In the genomic region with DNA sequence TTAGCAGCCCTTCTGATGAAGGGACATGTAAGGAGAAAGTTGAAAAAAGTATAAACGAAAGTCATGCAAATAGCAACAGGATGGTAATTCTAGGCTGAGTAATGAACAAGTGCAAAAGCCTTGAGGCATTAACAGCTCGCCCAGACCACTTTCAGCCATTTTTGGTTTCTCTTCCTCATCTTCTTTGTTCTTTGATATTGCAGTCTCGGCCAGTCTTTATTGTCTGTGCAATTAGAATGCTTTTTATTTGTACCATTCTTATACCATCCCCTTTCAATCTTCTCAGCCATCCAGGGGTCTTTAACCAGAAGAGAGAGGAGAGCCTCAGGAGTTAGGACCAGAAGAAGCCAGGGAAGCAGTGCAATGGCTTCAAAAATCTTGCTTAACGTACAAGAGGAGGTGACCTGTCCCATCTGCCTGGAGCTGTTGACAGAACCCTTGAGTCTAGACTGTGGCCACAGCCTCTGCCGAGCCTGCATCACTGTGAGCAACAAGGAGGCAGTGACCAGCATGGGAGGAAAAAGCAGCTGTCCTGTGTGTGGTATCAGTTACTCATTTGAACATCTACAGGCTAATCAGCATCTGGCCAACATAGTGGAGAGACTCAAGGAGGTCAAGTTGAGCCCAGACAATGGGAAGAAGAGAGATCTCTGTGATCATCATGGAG, we compare ENCODE assay signal across 1 cellular context.
TF ChIP-seq lines count a peak whose summit lies in the region.

No MANE protein-coding gene starts in this region.

TF ChIP-seq in GM12878, 131 proteins besides CTCF, POLR2A, EP300 and RAD21 (continues in another document):
- TF ChIP-seq TCF12 (IDR thresholded peaks at IDR 0.05; ENCODE audit: low read depth, low read length) (peak; percentile 67), YY1 (IDR thresholded peaks at IDR 0.05; ENCODE audit: low read depth, low read length) (peak; percentile 91), RCOR1 (conservative IDR thresholded peaks at IDR 0.05; ENCODE audit: low read depth, low read length) (0 out of 2 replicates have a peak, but pooled peaks have one; percentile 62), ZNF24 (IDR thresholded peaks at IDR 0.05) (peak; percentile 69), SMC3 (IDR thresholded peaks at IDR 0.05; ENCODE audit: borderline replicate concordance, low read length) (no peak), ZNF622 (IDR thresholded peaks at IDR 0.05) (no peak), TCF7 (IDR thresholded peaks at IDR 0.05; ENCODE audit: borderline replicate concordance) (peak; percentile 73), ZNF384 (IDR thresholded peaks at IDR 0.05; ENCODE audit: borderline replicate concordance, low read depth, low read length) (peak; percentile 41; the same call in 1 of the 2 replicates), DPF2 (IDR thresholded peaks at IDR 0.05) (peak; percentile 81; the same call in 1 of the 2 replicates), BACH1 (IDR thresholded peaks at IDR 0.05; ENCODE audit: borderline replicate concordance) (peak; percentile 8; the same call in 1 of the 2 replicates), BMI1 (IDR thresholded peaks at IDR 0.05; ENCODE audit: borderline replicate concordance) (no peak), TAF1 (IDR thresholded peaks at IDR 0.05; ENCODE audit: borderline replicate concordance, low read depth, low read length) (peak; percentile 63; the same call in 1 of the 2 replicates), RELA (IDR thresholded peaks at IDR 0.05; ENCODE audit: borderline replicate concordance, partially characterized antibody) (no peak), FOXM1 (IDR thresholded peaks at IDR 0.05; ENCODE audit: low read depth, low read length) (no peak), MTA2 (IDR thresholded peaks at IDR 0.05; ENCODE audit: low read depth) (peak; percentile 91), MEF2B (IDR thresholded peaks at IDR 0.05; ENCODE audit: partially characterized antibody, poor library complexity, severe bottlenecking) (peak; percentile 60), CBX5 (IDR thresholded peaks at IDR 0.05; ENCODE audit: low read depth) (peak; percentile 86; the same call in 1 of the 2 replicates), IRF4 (IDR thresholded peaks at IDR 0.05; ENCODE audit: low read depth, low read length) (peak; percentile 42; the same call in 1 of the 2 replicates), RBBP5 (conservative IDR thresholded peaks at IDR 0.05) (no peak), IKZF2 (IDR thresholded peaks at IDR 0.05) (peak; percentile 8 to 13; a peak in 2 of 4 replicates), ZSCAN29 (IDR thresholded peaks at IDR 0.05) (no peak), NFIC (IDR thresholded peaks at IDR 0.05; ENCODE audit: low read depth, low read length) (peak; percentile 56; the same call in 1 of the 2 replicates), HDAC6 (IDR thresholded peaks at IDR 0.05; ENCODE audit: unreplicated experiment) (no peak), NR2C1 (IDR thresholded peaks at IDR 0.05) (no peak), SUPT20H (IDR thresholded peaks at IDR 0.05; ENCODE audit: borderline replicate concordance, control insufficient read depth, low read depth, low read length) (no peak), ZBED1 (IDR thresholded peaks at IDR 0.05; ENCODE audit: borderline replicate concordance) (0 out of 2 replicates have a peak, but pooled peaks have one; percentile 31), SREBF1 (IDR thresholded peaks at IDR 0.05; ENCODE audit: low read length) (no peak), NR2F1 (conservative IDR thresholded peaks at IDR 0.05) (no peak), ATF7 (IDR thresholded peaks at IDR 0.05; ENCODE audit: low read depth) (peak; percentile 55; the same call in 1 of the 2 replicates), POU2F2 (IDR thresholded peaks at IDR 0.05; ENCODE audit: borderline replicate concordance, low read depth, low read length) (peak; percentile 87; the same call in 2 of the 3 replicates), CHD4 (IDR thresholded peaks at IDR 0.05) (no peak), BHLHE40 (IDR thresholded peaks at IDR 0.05; ENCODE audit: borderline replicate concordance in 1 of 2, low read depth in 2 of 2, low read length in 1 of 2) (peak; percentile 21 to 31; a peak in 1 of 4 replicates), FOXK2 (IDR thresholded peaks at IDR 0.05) (no peak), NBN (IDR thresholded peaks at IDR 0.05) (peak; percentile 81), SIN3A (IDR thresholded peaks at IDR 0.05; ENCODE audit: low read depth, low read length) (no peak), MTA3 (IDR thresholded peaks at IDR 0.05; ENCODE audit: borderline replicate concordance, low read length) (peak; percentile 46; the same call in 1 of the 2 replicates), YBX1 (IDR thresholded peaks at IDR 0.05) (no peak), CREM (IDR thresholded peaks at IDR 0.05; ENCODE audit: low read depth) (no peak), RB1 (IDR thresholded peaks at IDR 0.05; ENCODE audit: borderline replicate concordance) (no peak), FOS (IDR thresholded peaks at IDR 0.05; ENCODE audit: borderline replicate concordance, extremely low read depth, insufficient read length) (no peak), RAD51 (IDR thresholded peaks at IDR 0.05) (0 out of 2 replicates have a peak, but pooled peaks have one; percentile 9)
- TF ChIP-seq, protein P1, sequence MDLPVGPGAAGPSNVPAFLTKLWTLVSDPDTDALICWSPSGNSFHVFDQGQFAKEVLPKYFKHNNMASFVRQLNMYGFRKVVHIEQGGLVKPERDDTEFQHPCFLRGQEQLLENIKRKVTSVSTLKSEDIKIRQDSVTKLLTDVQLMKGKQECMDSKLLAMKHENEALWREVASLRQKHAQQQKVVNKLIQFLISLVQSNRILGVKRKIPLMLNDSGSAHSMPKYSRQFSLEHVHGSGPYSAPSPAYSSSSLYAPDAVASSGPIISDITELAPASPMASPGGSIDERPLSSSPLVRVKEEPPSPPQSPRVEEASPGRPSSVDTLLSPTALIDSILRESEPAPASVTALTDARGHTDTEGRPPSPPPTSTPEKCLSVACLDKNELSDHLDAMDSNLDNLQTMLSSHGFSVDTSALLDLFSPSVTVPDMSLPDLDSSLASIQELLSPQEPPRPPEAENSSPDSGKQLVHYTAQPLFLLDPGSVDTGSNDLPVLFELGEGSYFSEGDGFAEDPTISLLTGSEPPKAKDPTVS (IDR thresholded peaks at IDR 0.05; ENCODE audit: low read depth, low read length) = no peak
- TF ChIP-seq, protein P2, sequence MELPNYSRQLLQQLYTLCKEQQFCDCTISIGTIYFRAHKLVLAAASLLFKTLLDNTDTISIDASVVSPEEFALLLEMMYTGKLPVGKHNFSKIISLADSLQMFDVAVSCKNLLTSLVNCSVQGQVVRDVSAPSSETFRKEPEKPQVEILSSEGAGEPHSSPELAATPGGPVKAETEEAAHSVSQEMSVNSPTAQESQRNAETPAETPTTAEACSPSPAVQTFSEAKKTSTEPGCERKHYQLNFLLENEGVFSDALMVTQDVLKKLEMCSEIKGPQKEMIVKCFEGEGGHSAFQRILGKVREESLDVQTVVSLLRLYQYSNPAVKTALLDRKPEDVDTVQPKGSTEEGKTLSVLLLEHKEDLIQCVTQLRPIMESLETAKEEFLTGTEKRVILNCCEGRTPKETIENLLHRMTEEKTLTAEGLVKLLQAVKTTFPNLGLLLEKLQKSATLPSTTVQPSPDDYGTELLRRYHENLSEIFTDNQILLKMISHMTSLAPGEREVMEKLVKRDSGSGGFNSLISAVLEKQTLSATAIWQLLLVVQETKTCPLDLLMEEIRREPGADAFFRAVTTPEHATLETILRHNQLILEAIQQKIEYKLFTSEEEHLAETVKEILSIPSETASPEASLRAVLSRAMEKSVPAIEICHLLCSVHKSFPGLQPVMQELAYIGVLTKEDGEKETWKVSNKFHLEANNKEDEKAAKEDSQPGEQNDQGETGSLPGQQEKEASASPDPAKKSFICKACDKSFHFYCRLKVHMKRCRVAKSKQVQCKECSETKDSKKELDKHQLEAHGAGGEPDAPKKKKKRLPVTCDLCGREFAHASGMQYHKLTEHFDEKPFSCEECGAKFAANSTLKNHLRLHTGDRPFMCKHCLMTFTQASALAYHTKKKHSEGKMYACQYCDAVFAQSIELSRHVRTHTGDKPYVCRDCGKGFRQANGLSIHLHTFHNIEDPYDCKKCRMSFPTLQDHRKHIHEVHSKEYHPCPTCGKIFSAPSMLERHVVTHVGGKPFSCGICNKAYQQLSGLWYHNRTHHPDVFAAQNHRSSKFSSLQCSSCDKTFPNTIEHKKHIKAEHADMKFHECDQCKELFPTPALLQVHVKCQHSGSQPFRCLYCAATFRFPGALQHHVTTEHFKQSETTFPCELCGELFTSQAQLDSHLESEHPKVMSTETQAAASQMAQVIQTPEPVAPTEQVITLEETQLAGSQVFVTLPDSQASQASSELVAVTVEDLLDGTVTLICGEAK (IDR thresholded peaks at IDR 0.05; ENCODE audit: borderline replicate concordance) = no peak; the same call in 1 of the 2 replicates
- TF ChIP-seq, protein P3, sequence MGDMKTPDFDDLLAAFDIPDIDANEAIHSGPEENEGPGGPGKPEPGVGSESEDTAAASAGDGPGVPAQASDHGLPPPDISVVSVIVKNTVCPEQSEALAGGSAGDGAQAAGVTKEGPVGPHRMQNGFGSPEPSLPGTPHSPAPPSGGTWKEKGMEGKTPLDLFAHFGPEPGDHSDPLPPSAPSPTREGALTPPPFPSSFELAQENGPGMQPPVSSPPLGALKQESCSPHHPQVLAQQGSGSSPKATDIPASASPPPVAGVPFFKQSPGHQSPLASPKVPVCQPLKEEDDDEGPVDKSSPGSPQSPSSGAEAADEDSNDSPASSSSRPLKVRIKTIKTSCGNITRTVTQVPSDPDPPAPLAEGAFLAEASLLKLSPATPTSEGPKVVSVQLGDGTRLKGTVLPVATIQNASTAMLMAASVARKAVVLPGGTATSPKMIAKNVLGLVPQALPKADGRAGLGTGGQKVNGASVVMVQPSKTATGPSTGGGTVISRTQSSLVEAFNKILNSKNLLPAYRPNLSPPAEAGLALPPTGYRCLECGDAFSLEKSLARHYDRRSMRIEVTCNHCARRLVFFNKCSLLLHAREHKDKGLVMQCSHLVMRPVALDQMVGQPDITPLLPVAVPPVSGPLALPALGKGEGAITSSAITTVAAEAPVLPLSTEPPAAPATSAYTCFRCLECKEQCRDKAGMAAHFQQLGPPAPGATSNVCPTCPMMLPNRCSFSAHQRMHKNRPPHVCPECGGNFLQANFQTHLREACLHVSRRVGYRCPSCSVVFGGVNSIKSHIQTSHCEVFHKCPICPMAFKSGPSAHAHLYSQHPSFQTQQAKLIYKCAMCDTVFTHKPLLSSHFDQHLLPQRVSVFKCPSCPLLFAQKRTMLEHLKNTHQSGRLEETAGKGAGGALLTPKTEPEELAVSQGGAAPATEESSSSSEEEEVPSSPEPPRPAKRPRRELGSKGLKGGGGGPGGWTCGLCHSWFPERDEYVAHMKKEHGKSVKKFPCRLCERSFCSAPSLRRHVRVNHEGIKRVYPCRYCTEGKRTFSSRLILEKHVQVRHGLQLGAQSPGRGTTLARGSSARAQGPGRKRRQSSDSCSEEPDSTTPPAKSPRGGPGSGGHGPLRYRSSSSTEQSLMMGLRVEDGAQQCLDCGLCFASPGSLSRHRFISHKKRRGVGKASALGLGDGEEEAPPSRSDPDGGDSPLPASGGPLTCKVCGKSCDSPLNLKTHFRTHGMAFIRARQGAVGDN (IDR thresholded peaks at IDR 0.05) = no peak
- TF ChIP-seq, protein P4, sequence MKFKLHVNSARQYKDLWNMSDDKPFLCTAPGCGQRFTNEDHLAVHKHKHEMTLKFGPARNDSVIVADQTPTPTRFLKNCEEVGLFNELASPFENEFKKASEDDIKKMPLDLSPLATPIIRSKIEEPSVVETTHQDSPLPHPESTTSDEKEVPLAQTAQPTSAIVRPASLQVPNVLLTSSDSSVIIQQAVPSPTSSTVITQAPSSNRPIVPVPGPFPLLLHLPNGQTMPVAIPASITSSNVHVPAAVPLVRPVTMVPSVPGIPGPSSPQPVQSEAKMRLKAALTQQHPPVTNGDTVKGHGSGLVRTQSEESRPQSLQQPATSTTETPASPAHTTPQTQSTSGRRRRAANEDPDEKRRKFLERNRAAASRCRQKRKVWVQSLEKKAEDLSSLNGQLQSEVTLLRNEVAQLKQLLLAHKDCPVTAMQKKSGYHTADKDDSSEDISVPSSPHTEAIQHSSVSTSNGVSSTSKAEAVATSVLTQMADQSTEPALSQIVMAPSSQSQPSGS (IDR thresholded peaks at IDR 0.05; ENCODE audit: low read length) = 0 out of 2 replicates have a peak, but pooled peaks have one; percentile 18
- TF ChIP-seq, protein P5, sequence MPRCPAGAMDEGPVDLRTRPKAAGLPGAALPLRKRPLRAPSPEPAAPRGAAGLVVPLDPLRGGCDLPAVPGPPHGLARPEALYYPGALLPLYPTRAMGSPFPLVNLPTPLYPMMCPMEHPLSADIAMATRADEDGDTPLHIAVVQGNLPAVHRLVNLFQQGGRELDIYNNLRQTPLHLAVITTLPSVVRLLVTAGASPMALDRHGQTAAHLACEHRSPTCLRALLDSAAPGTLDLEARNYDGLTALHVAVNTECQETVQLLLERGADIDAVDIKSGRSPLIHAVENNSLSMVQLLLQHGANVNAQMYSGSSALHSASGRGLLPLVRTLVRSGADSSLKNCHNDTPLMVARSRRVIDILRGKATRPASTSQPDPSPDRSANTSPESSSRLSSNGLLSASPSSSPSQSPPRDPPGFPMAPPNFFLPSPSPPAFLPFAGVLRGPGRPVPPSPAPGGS (IDR thresholded peaks at IDR 0.05; ENCODE audit: borderline replicate concordance, insufficient read depth, low read depth, low read length, poor library complexity, severe bottlenecking) = no peak
- TF ChIP-seq, protein P6, sequence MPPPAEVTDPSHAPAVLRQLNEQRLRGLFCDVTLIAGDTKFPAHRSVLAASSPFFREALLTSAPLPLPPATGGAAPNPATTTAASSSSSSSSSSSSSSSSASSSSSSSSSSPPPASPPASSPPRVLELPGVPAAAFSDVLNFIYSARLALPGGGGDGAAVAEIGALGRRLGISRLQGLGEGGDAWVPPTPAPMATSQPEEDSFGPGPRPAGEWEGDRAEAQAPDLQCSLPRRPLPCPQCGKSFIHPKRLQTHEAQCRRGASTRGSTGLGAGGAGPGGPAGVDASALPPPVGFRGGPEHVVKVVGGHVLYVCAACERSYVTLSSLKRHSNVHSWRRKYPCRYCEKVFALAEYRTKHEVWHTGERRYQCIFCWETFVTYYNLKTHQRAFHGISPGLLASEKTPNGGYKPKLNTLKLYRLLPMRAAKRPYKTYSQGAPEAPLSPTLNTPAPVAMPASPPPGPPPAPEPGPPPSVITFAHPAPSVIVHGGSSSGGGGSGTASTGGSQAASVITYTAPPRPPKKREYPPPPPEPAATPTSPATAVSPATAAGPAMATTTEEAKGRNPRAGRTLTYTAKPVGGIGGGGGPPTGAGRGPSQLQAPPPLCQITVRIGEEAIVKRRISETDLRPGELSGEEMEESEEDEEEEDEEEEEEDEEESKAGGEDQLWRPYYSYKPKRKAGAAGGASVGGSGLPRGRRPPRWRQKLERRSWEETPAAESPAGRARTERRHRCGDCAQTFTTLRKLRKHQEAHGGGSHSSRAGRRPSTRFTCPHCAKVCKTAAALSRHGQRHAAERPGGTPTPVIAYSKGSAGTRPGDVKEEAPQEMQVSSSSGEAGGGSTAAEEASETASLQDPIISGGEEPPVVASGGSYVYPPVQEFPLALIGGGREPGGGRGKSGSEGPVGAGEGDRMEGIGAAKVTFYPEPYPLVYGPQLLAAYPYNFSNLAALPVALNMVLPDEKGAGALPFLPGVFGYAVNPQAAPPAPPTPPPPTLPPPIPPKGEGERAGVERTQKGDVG (CRISPR knock-in tag; IDR thresholded peaks at IDR 0.05) = no peak
- TF ChIP-seq, protein P7, sequence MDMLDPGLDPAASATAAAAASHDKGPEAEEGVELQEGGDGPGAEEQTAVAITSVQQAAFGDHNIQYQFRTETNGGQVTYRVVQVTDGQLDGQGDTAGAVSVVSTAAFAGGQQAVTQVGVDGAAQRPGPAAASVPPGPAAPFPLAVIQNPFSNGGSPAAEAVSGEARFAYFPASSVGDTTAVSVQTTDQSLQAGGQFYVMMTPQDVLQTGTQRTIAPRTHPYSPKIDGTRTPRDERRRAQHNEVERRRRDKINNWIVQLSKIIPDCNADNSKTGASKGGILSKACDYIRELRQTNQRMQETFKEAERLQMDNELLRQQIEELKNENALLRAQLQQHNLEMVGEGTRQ (IDR thresholded peaks at IDR 0.05; ENCODE audit: borderline replicate concordance, low read depth, low read length) = no peak
